ENCODE assay signal across 8 cellular contexts in genomic region chr2:96163768-96164429, GRCh38. TPM values are rescaled to one million over a fixed set of nuclear protein-coding genes. Genes with fewer than 3 reads are reported as not detected.
A peak's percentile ranks its signal among the peaks of the same experiment; 100 is the strongest.
DNase-seq lines count a peak whose midpoint lies in the region; ATAC-seq, FAIRE-seq and TF ChIP-seq lines count a peak whose summit lies in the region.

No MANE protein-coding gene starts in this region.

- peak; percentile 96 for FAIRE-seq in GM19239 (lab: Jason Lieb, UNC)
- FAIRE-seq in H54 (lab: Jason Lieb, UNC), result no peak

- ATAC-seq in HG03095 (IDR thresholded peaks at IDR 0.05; ENCODE audit: unreplicated experiment) (peak; percentile 52), lower lobe of right lung (peak; percentile 62 to 76)

- DNase-seq in GM19239 (ENCODE audit: insufficient read length, low spot score), result no peak
- DNase-seq in activated CD8-positive, alpha-beta memory T cell treated with anti-CD3 and anti-CD28 coated beads for 4 hours (ENCODE audit: low read depth in 2 of 2), result peak; percentile 85 to 87
- DNase-seq in lower lobe of right lung, result no peak
- no peak for DNase-seq in islet precursor cell
- no peak for DNase-seq in H54 (ENCODE audit: insufficient read length, low spot score)
- no peak for DNase-seq in NOMO-1 (lab: John Stamatoyannopoulos, UW; ENCODE audit: unreplicated experiment in 2 of 2)
- DNase-seq in SKM-1 (lab: John Stamatoyannopoulos, UW; ENCODE audit: unreplicated experiment), result no peak

- no peaks in the 10 kb centered on the region for H3K9me3 ChIP-seq in lower lobe of right lung

- TF ChIP-seq CTCF in lower lobe of right lung (IDR thresholded peaks at IDR 0.05), result no peak

- peaks cover 7% of the 10 kb centered on the region for H3K27me3 ChIP-seq in lower lobe of right lung (ENCODE audit: low read depth)

- H3K27ac ChIP-seq in lower lobe of right lung, result peak overlapping the region; percentile 41

- no peak overlapping the region for H3K4me3 ChIP-seq in lower lobe of right lung

- no peaks in the 10 kb centered on the region for H3K36me3 ChIP-seq in lower lobe of right lung

- H3K4me1 ChIP-seq in lower lobe of right lung, result no peaks in the 10 kb centered on the region

- intact Hi-C loops in lower lobe of right lung (cut with DNase I), result no loop called here

- TF ChIP-seq POLR2A in H54 (IDR thresholded peaks at IDR 0.05; ENCODE audit: low read depth, low read length), result no peak

RNA-seq across cellular contexts. Expression of gene DUSP2, which starts 18.7 kb away (rescaled TPM):
- total RNA-seq in lower lobe of right lung, result 5.5 TPM

RNA-seq across cellular contexts. Expression of gene ASTL, which starts 25.6 kb away (rescaled TPM):
- not detected for total RNA-seq in lower lobe of right lung

RNA-seq across cellular contexts. Expression of gene STARD7, which starts 44.7 kb away (rescaled TPM):
- 147 TPM for total RNA-seq in lower lobe of right lung

RNA-seq across cellular contexts. Expression of gene ADRA2B, which starts 47.5 kb away (rescaled TPM):
- total RNA-seq in lower lobe of right lung, result 0.32 TPM

Comparison
In these comparisons a context has a peak if more than half of its experiments do, and no peak if none do; other contexts are left out.
1. DNase-seq: peak in activated CD8-positive, alpha-beta memory T cell treated with anti-CD3 and anti-CD28 coated beads for 4 hours (2 of 2); none in GM19239 (single experiment), lower lobe of right lung (single experiment), islet precursor cell (single experiment), H54 (single experiment), NOMO-1 (0 of 2) and SKM-1 (single experiment).